In the genomic region with DNA sequence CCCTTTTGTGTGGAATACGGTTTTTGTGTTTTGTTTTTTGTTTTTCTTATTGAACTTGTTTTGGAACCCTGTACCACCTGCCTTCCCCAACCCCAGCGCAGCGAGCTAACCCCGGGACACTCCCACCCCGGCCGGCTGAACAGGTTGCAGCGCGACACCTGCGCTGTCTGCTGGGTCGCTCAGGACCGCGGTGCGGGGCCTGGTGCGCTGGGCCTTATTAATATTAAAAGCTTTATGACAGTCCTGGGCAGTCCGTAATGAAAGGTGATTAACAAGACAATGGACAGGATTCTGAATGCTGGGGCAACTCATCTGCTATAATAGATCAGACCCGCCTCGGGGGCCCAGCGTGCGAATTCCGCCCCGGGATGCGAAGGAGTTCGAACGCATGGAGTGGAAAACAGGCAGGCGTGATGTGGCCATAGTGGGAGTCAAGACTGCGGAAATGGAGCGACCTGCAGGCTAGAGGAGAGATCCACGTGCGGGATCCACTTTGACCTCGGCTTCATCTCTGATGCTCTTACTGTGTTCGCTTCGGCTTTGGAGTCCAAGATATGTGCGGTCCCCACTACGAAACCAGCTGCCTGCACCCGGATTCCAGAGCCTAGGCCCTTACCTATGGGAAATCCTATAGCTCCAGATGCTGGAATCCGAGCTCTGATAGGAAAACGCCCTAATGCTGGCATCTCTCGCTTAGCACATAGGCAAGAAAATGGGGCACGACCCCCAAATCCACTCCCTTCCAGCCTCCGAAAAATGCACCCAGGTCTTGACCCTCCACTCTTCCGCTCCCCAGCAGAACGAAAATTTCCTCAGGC, we compare ENCODE assay signal across 1 cellular context.
A peak's percentile ranks its signal among the peaks of the same experiment; 100 is the strongest.
TF ChIP-seq lines count a peak whose summit lies in the region.

No MANE protein-coding gene starts in this region.

TF ChIP-seq in H1, 55 proteins besides CTCF, POLR2A, EP300 and RAD21 (continued from another document):
- no peak for TF ChIP-seq TAF7 (optimal IDR thresholded peaks at IDR 0.05; ENCODE audit: borderline replicate concordance, low read depth, low read length)
- TF ChIP-seq RNF2 (IDR thresholded peaks at IDR 0.05; ENCODE audit: borderline replicate concordance, low read depth, low read length, missing control alignments, poor library complexity, severe bottlenecking): peak; percentile 21
- TF ChIP-seq CEBPB (IDR thresholded peaks at IDR 0.05; ENCODE audit: low read depth, low read length): no peak
